Comparison of ENCODE assay signal across 10 cellular contexts in the genomic region with DNA sequence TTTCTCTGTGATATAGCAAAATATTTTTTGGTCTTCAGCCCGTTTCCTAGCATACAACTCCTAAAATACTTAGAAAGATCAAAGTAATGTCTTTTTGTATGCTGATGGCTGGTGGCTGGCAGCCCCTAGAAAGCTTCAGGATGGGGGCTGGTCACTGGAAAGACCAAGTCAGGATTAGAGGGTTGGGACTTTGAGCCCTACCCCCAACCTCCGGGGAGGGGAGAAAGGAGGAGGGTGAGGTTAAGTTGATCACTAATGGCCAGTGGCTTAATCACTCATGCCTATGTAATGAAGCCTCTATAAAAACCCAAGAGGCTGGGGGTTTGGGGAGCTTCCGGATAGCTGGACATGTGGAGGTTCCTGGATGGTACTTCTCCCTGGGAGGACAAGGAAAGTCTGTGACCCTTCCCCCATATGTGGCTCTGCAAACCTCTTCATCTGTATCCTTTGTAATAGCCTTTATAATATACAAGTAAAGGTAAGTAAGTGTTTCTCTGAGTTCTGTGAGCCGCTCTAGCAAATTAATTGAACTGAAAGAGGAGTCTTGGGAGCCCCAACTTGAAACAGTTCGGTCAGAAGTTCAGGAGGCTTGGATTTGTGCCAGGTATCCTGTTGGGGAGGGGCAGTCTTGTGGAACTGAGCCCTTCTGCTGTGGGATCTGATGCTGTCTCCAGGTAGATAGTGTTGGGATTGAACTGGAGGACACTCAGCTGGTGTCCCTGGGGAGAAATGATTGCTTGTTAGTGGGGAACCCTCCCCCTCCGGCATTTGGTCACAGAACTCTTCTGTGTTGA. TPM values are rescaled to one million over a fixed set of nuclear protein-coding genes. Genes with fewer than 3 reads are reported as not detected.
A peak's percentile ranks its signal among the peaks of the same experiment; 100 is the strongest.
DNase-seq lines count a peak whose midpoint lies in the region; ATAC-seq and TF ChIP-seq lines count a peak whose summit lies in the region.
"Had no signal": no experiment of that assay in that cellular context is flagged by ENCODE, and none has a peak within 500 bp of the region (broad histone marks: within the 10 kb centered on the region; RNA-seq: fewer than 3 reads in every experiment).

No MANE protein-coding gene starts in this region.

- intact Hi-C loops in stomach (cut with DNase I; ENCODE audit: low total_unique reads) (no loop called here), breast epithelium (cut with DNase I; ENCODE audit: low total_unique reads) (no loop called here)

- peaks cover 37 to 83% (median 53%) of the 10 kb centered on the region in 4 donors for H3K4me1 ChIP-seq in stomach
- H3K4me1 ChIP-seq in breast epithelium, result no peaks in the 10 kb centered on the region

- peaks cover 85% of the 10 kb centered on the region for H3K4me1 Mint-ChIP-seq in stimulated activated naive CD8-positive, alpha-beta T cell treated with anti-CD3 and anti-CD28 coated beads, Interleukin-15, Interleukin-2, amounts not matched to agents 100 ng/mL and 50 ng/mL, for 24 hours (ENCODE audit: low read depth)
- peaks cover 52% of the 10 kb centered on the region for H3K4me1 Mint-ChIP-seq in central memory CD8-positive, alpha-beta T cell

- no peaks in the 10 kb centered on the region for H3K27me3 ChIP-seq in stomach
- no peaks in the 10 kb centered on the region for H3K27me3 ChIP-seq in breast epithelium

- H3K36me3 ChIP-seq in stomach (peaks cover 0 to 4% (median 0%) of the 10 kb centered on the region in 4 donors), breast epithelium (no peaks in the 10 kb centered on the region)

- TF ChIP-seq POLR2A in stomach (IDR thresholded peaks at IDR 0.05) (no peak), breast epithelium (IDR thresholded peaks at IDR 0.05) (no peak)

- TF ChIP-seq EP300 in stomach (IDR thresholded peaks at IDR 0.05), result no peak

- WGBS in stomach, 5 donors, result 52 to 67% (median 62%) methylated on average over 6 of the region's 6 CpGs

- DNase-seq in stimulated activated naive CD8-positive, alpha-beta T cell treated with anti-CD3 and anti-CD28 coated beads, Interleukin-15, Interleukin-2, amounts not matched to agents 100 U/mL and 50 U/mL, for 24 hours, result no peak
- no peak for DNase-seq in central memory CD8-positive, alpha-beta T cell (ENCODE audit: low spot score in 2 of 2)
- DNase-seq in stomach (no peak), KBM-7 (no peak), breast epithelium (ENCODE audit: low spot score in 2 of 2) (no peak)
- DNase-seq: EL; PC-3; stimulated activated CD8-positive, alpha-beta memory T cell treated with anti-CD3 and anti-CD28 coated beads, Interleukin-4, amount 100 ng/mL, for 48 hours had no signal

- peak overlapping the region; percentile 89 for H3K27ac Mint-ChIP-seq in stimulated activated naive CD8-positive, alpha-beta T cell treated with anti-CD3 and anti-CD28 coated beads, Interleukin-15, Interleukin-2, amounts not matched to agents 100 ng/mL and 50 ng/mL, for 24 hours
- peak overlapping the region; percentile 97 for H3K27ac Mint-ChIP-seq in central memory CD8-positive, alpha-beta T cell (ENCODE audit: low read depth)

- in situ Hi-C loops in KBM-7 (cut with MboI; ENCODE audit: low pct_unique_long_range_greater_than_20kb, low sequenced_read_pairs), result loop anchor here (10.0 kb wide), 1 partner anchor 57 kb away; no protein-coding TSS in a partner anchor

- H3K9me3 ChIP-seq in stomach (no peaks in the 10 kb centered on the region), breast epithelium (no peaks in the 10 kb centered on the region)

- TF ChIP-seq CTCF in stomach (IDR thresholded peaks at IDR 0.05) (no peak), breast epithelium (IDR thresholded peaks at IDR 0.05) (no peak)

- peak overlapping the region; percentile 68 for H3K4me3 Mint-ChIP-seq in stimulated activated naive CD8-positive, alpha-beta T cell treated with anti-CD3 and anti-CD28 coated beads, Interleukin-15, Interleukin-2, amounts not matched to agents 100 ng/mL and 50 ng/mL, for 24 hours
- peak overlapping the region; percentile 9 for H3K4me3 Mint-ChIP-seq in central memory CD8-positive, alpha-beta T cell

- H3K4me3 ChIP-seq in stomach (no peak overlapping the region), breast epithelium (no peak overlapping the region)

- peaks cover 27% of the 10 kb centered on the region for H3K36me3 Mint-ChIP-seq in stimulated activated naive CD8-positive, alpha-beta T cell treated with anti-CD3 and anti-CD28 coated beads, Interleukin-15, Interleukin-2, amounts not matched to agents 100 ng/mL and 50 ng/mL, for 24 hours (ENCODE audit: low read depth)
- peaks cover 23% of the 10 kb centered on the region for H3K36me3 Mint-ChIP-seq in central memory CD8-positive, alpha-beta T cell (ENCODE audit: insufficient read depth)

- no peaks in the 10 kb centered on the region for H3K27me3 Mint-ChIP-seq in stimulated activated naive CD8-positive, alpha-beta T cell treated with anti-CD3 and anti-CD28 coated beads, Interleukin-15, Interleukin-2, amounts not matched to agents 100 ng/mL and 50 ng/mL, for 24 hours
- H3K27me3 Mint-ChIP-seq in central memory CD8-positive, alpha-beta T cell, result no peaks in the 10 kb centered on the region

- no peak for ATAC-seq in stimulated activated naive CD8-positive, alpha-beta T cell treated with anti-CD3 and anti-CD28 coated beads, Interleukin-15, Interleukin-2, amounts not matched to agents 100 U/mL and 50 U/mL, for 24 hours
- no peak for ATAC-seq in central memory CD8-positive, alpha-beta T cell (replicated peaks; ENCODE audit: extremely low read depth, poor library complexity, severe bottlenecking)
- ATAC-seq: PC-3 had no signal

- H3K27ac ChIP-seq in stomach (no peak overlapping the region), breast epithelium (no peak overlapping the region)

- H3K9me3 Mint-ChIP-seq in stimulated activated naive CD8-positive, alpha-beta T cell treated with anti-CD3 and anti-CD28 coated beads, Interleukin-15, Interleukin-2, amounts not matched to agents 100 ng/mL and 50 ng/mL, for 24 hours, result no peaks in the 10 kb centered on the region
- no peaks in the 10 kb centered on the region for H3K9me3 Mint-ChIP-seq in central memory CD8-positive, alpha-beta T cell

RNA-seq across cellular contexts. Expression of gene SLC7A6, which starts 3.5 kb away (rescaled TPM):
- total RNA-seq in stomach (10 to 100 TPM; 11.9 to 66.1 (median 17.2) TPM), breast epithelium (100 to 1,000 TPM in 1 of 3 donors, 10 to 100 TPM in 2; 43.2 to 284 (median 65.2) TPM)
- polyA plus RNA-seq in stomach, result 1 to 10 TPM; 2.9 to 6.0 (median 4.2) TPM

RNA-seq across cellular contexts. Expression of gene PLA2G15, which starts 22.6 kb away (rescaled TPM):
- 10 to 100 TPM in 2 of 5 donors, 1 to 10 TPM in 3; 3.5 to 16.5 (median 9.8) TPM for total RNA-seq in stomach
- 1 to 10 TPM; 4.4 to 6.0 (median 5.8) TPM for polyA plus RNA-seq in stomach
- 10 to 100 TPM; 15.4 to 34.7 (median 19.8) TPM for total RNA-seq in breast epithelium

RNA-seq across cellular contexts. Expression of gene ESRP2, which starts 31.9 kb away (rescaled TPM):
- total RNA-seq in stomach (100 to 1,000 TPM in 1 of 5 donors, 10 to 100 TPM in 4; 19.8 to 184 (median 76.3) TPM), breast epithelium (10 to 100 TPM in 2 of 3 donors, under 1 TPM in 1; 0.80 to 58.0 (median 26.5) TPM)
- 10 to 100 TPM; 21.5 to 36.9 (median 31.2) TPM for polyA plus RNA-seq in stomach
- polyA plus RNA-seq: neural cell had no signal

RNA-seq across cellular contexts. Expression of gene SLC7A6OS, which starts 42.9 kb away (rescaled TPM):
- total RNA-seq in stomach, result 10 to 100 TPM; 12.3 to 41.4 (median 16.7) TPM
- polyA plus RNA-seq in stomach, result 1 to 10 TPM; 4.7 to 5.7 (median 5.7) TPM
- total RNA-seq in breast epithelium, result 10 to 100 TPM; 16.4 to 18.6 (median 16.5) TPM

RNA-seq across cellular contexts. Expression of gene PRMT7, which starts 43.0 kb away (rescaled TPM):
- total RNA-seq in stomach (10 to 100 TPM; 24.9 to 88.8 (median 48.3) TPM), breast epithelium (10 to 100 TPM; 38.4 to 53.4 (median 41.0) TPM)
- polyA plus RNA-seq in stomach, result 10 to 100 TPM; 22.4 to 30.2 (median 28.6) TPM
